7 cellular contexts compared by ENCODE assay signal in genomic region chrX:53481093-53481492, GRCh38. TPM values are rescaled to one million over a fixed set of nuclear protein-coding genes. Genes with fewer than 3 reads are reported as not detected.
DNase-seq lines count a peak whose midpoint lies in the region; TF ChIP-seq lines count a peak whose summit lies in the region.

No MANE protein-coding gene starts in this region.

- no peak overlapping the region for H2AFZ ChIP-seq in trophoblast cell (ENCODE audit: insufficient read depth, low read length, poor library complexity)

- H3K14ac ChIP-seq in trophoblast cell (ENCODE audit: low read length) = no peak overlapping the region

- H2BK5ac ChIP-seq in trophoblast cell (ENCODE audit: low read depth, low read length, poor library complexity) = no peak overlapping the region

- H3K27ac ChIP-seq in trophoblast cell (ENCODE audit: low read depth, low read length) = no peak overlapping the region

- no peaks in the 10 kb centered on the region for H3K27me3 ChIP-seq in trophoblast cell (ENCODE audit: insufficient read depth, low read length)

- no peak overlapping the region for H4K91ac ChIP-seq in trophoblast cell (ENCODE audit: low read depth, low read length)

- H3K4me3 ChIP-seq in fibroblast of the aortic adventitia (ENCODE audit: low read depth, low read length) (no peak overlapping the region), trophoblast cell (ENCODE audit: low read depth, low read length) (no peak overlapping the region)

- peaks cover 0 to 7% (median 0%) of the 10 kb centered on the region in 7 donors for H3K9me3 Mint-ChIP-seq in CD14-positive monocyte

- H3K4me2 ChIP-seq in trophoblast cell (ENCODE audit: low read length) = no peak overlapping the region

- peaks cover 0 to 35% (median 0%) of the 10 kb centered on the region in 3 donors for H3K27me3 Mint-ChIP-seq in CD14-positive monocyte (ENCODE audit: low read depth in 3 of 3)

- H3K27ac Mint-ChIP-seq in CD14-positive monocyte = no peak overlapping the region

- peaks cover 0 to 4% of the 10 kb centered on the region in 2 experiments for H3K4me1 ChIP-seq in trophoblast cell (ENCODE audit: control insufficient read depth in 1 of 2, insufficient read depth in 2 of 2, low read length in 2 of 2)

- no peak overlapping the region for H3K9ac ChIP-seq in trophoblast cell (ENCODE audit: low read length)

- intact Hi-C loops in CD14-positive monocyte (cut with micrococcal nuclease) = no loop called here

- no peak overlapping the region for H2AK5ac ChIP-seq in trophoblast cell (ENCODE audit: low read length)

- H4K12ac ChIP-seq in trophoblast cell (ENCODE audit: low read depth, low read length) = no peak overlapping the region

- H3K4ac ChIP-seq in trophoblast cell (ENCODE audit: low read depth, low read length) = no peak overlapping the region

- TF ChIP-seq CTCF in CD14-positive monocyte (IDR thresholded peaks at IDR 0.05) (peak; percentile 40), GM12874 (IDR thresholded peaks at IDR 0.05; ENCODE audit: insufficient read depth, low read depth, low read length) (peak; percentile 26; the same call in 1 of the 2 replicates), fibroblast of the aortic adventitia (IDR thresholded peaks at IDR 0.05; ENCODE audit: insufficient read depth, low read length) (peak; percentile 43)

- H3K4me3 Mint-ChIP-seq in CD14-positive monocyte = no peak overlapping the region

- H2BK12ac ChIP-seq in trophoblast cell (ENCODE audit: low read length) = no peak overlapping the region

- no peak overlapping the region for H3K23ac ChIP-seq in trophoblast cell (ENCODE audit: low read length)

- H3K18ac ChIP-seq in trophoblast cell (ENCODE audit: low read length) = no peak overlapping the region

- H3K4me1 Mint-ChIP-seq in CD14-positive monocyte = peaks cover 15% of the 10 kb centered on the region

- WGBS in trophoblast cell (ENCODE audit: extremely low coverage, insufficient coverage, insufficient read length) = no CpG with 5 or more reads among the region's 5 CpGs

- no peaks in the 10 kb centered on the region for H3K36me3 Mint-ChIP-seq in CD14-positive monocyte

- H3K79me2 ChIP-seq in trophoblast cell (ENCODE audit: control insufficient read depth, insufficient read depth, low read length, poor library complexity) = no peaks in the 10 kb centered on the region

- H3K9me3 ChIP-seq in trophoblast cell (ENCODE audit: insufficient read depth, low read depth, low read length) = no peaks in the 10 kb centered on the region

- no peaks in the 10 kb centered on the region for H3K36me3 ChIP-seq in trophoblast cell (ENCODE audit: control insufficient read depth in 1 of 2, insufficient read depth in 2 of 2, low read length in 2 of 2)

- no peak overlapping the region for H4K8ac ChIP-seq in trophoblast cell (ENCODE audit: low read depth, low read length)

- H3K79me1 ChIP-seq in trophoblast cell (ENCODE audit: low read length) = no peaks in the 10 kb centered on the region

- DNase-seq in CD14-positive monocyte (ENCODE audit: low spot score) = no peak
- DNase-seq in SHP77 treated with DMSO at 0.1 percent for 48 hours (lab: John Stamatoyannopoulos, UW) = peak; percentile 18
- DNase-seq in fibroblast of the aortic adventitia (ENCODE audit: low read depth) = no peak
- no peak for DNase-seq in AG08395 (ENCODE audit: low spot score)
- no peak for DNase-seq in NCI-H510A (lab: John Stamatoyannopoulos, UW)
- DNase-seq in trophoblast cell = no peak

- H2BK120ac ChIP-seq in trophoblast cell (ENCODE audit: insufficient read depth, low read length, poor library complexity) = no peak overlapping the region

RNA-seq across cellular contexts. Expression of gene HSD17B10, which starts 46.9 kb away (rescaled TPM):
- polyA plus RNA-seq in CD14-positive monocyte = 100 to 1,000 TPM; 136 to 163 TPM
- 34.3 and 52.7 TPM in 2 replicates for total RNA-seq in fibroblast of the aortic adventitia (ENCODE audit: low replicate concordance)
- 60.3 and 62.4 TPM in 2 replicates for polyA plus RNA-seq in trophoblast cell (2013)

RNA-seq across cellular contexts. Expression of gene RIBC1, which starts 58.4 kb away (rescaled TPM):
- polyA plus RNA-seq in CD14-positive monocyte = under 1 TPM in 1 of 2 donors, not detected in 1; 0.31 TPM
- 0.36 and 1.6 TPM in 2 replicates for total RNA-seq in fibroblast of the aortic adventitia (ENCODE audit: low replicate concordance)
- 0.60 and 0.70 TPM in 2 replicates for polyA plus RNA-seq in trophoblast cell (2013)

RNA-seq across cellular contexts. Expression of gene SMC1A, which starts 58.6 kb away (rescaled TPM):
- 10 to 100 TPM; 25.6 to 53.2 TPM for polyA plus RNA-seq in CD14-positive monocyte
- total RNA-seq in fibroblast of the aortic adventitia (ENCODE audit: low replicate concordance) = 11.4 and 40.0 TPM in 2 replicates
- 56.3 and 58.7 TPM in 2 replicates for polyA plus RNA-seq in trophoblast cell (2013)
